ENCODE assay signal across 12 cellular contexts in the genomic region with DNA sequence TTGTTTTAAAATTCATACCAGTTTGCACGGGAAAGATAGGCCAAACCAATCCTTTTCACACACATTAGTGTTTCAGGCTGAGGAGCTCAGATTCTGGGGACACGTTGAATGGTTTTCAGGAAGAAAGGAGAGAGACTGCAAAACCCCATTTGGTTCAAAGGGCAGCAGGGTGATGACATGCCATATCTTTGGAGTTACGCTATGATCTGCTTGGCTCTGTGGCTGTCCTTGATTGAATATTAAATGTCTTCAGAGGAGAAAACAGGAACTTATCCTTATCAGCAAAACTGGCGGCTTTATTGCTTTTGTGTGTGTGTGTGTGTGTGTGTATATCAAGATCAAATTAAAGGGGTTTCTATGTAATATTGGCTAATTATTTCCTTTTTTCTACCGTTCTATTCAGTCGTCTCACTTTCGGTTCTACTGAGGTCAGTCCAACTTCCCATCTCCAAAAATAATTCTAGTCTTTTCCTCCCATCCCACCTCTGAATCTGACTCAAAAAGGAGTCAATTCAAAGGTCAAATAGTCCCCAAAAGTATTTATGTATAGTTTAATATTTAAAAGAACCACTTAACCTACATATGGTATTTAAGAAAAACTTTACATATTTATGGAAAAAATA.
DNase-seq lines count a peak whose midpoint lies in the region; ATAC-seq, FAIRE-seq and TF ChIP-seq lines count a peak whose summit lies in the region.
"Had no signal": no experiment of that assay in that cellular context is flagged by ENCODE, and none has a peak within 500 bp of the region (broad histone marks: within the 10 kb centered on the region; RNA-seq: fewer than 3 reads in every experiment).

No MANE protein-coding gene starts in this region.

- H3K9me3 ChIP-seq in K562 (replicated peaks; ENCODE audit: control insufficient read depth, insufficient read depth, low read depth, low read length) (no peaks in the 10 kb centered on the region), thoracic aorta (no peaks in the 10 kb centered on the region), BE2C (no peaks in the 10 kb centered on the region)
- H3K9me3 ChIP-seq: colonic mucosa had no signal

- ATAC-seq in K562, result peak; percentile 46; the same call in 2 of the 3 replicates
- ATAC-seq in thoracic aorta (ENCODE audit: insufficient number of reproducible peaks, low FRiP score, low read depth), result peak; percentile 50

- in situ Hi-C loops in K562 (cut with MboI), result no loop called here

- H3K4me1 Mint-ChIP-seq in IgD-negative memory B cell, result peaks cover 46 to 64% (median 56%) of the 10 kb centered on the region in 3 donors

- H4K20me1 ChIP-seq in K562 (replicated peaks; ENCODE audit: control insufficient read depth, insufficient read depth, low read length), result no peaks in the 10 kb centered on the region

- no peak overlapping the region for H2AFZ ChIP-seq in K562 (ENCODE audit: low read depth, low read length)

- H3K27ac ChIP-seq in K562 (ENCODE audit: extremely low read depth, low read depth, low read length) (no peak overlapping the region), thoracic aorta (peak overlapping the region; percentile 10 to 62)
- H3K27ac ChIP-seq: colonic mucosa had no signal

- no peaks in the 10 kb centered on the region for H3K79me2 ChIP-seq in K562 (ENCODE audit: control insufficient read depth, insufficient read depth, low read length)

- 0 out of 3 replicates have a peak, but pooled peaks cover 4% of the 10 kb centered on the region for H3K36me3 ChIP-seq in K562 (ENCODE audit: control insufficient read depth, insufficient read depth, low read length)
- peaks cover 7% of the 10 kb centered on the region for H3K36me3 ChIP-seq in thoracic aorta
- H3K36me3 ChIP-seq in BE2C, result peaks cover 84% of the 10 kb centered on the region
- H3K36me3 ChIP-seq: colonic mucosa had no signal

- no TSS peak for BruUV-seq in K562 (replicated peaks; lab: Mats Ljungman, UMichigan)

- CTCF ChIA-PET in K562 (lab: Yijun Ruan, JAX; ENCODE audit: low intra/inter-chr PET ratio) (no interaction called here), HEK293T (lab: Yijun Ruan, JAX) (interaction anchor here (0.6 kb wide), 1 partner anchor 12 kb away, joined by 3 read pairs; no protein-coding TSS in a partner anchor)

- FAIRE-seq in K562 (lab: Jason Lieb, UNC), result no peak
- FAIRE-seq: islet of Langerhans had no signal

- H3K4me1 ChIP-seq in K562 (replicated peaks in 1 of 2; ENCODE audit: control insufficient read depth in 2 of 2, insufficient read depth in 2 of 2, low read length in 2 of 2), result peaks cover 4 to 14% of the 10 kb centered on the region in 2 experiments; a peak in 3 of 5 replicates
- H3K4me1 ChIP-seq in thoracic aorta (ENCODE audit: control insufficient read depth in 1 of 2, low read depth in 2 of 2), result peaks cover 11 to 46% of the 10 kb centered on the region in 2 donors
- H3K4me1 ChIP-seq in BE2C, result no peaks in the 10 kb centered on the region
- H3K4me1 ChIP-seq: colonic mucosa had no signal

- intact Hi-C loops in K562 (cut with micrococcal nuclease), result no loop called here

- H3K4me3 ChIP-seq in K562, result no peak overlapping the region
- H3K4me3 ChIP-seq in thoracic aorta, result peak overlapping the region; percentile 31
- no peak overlapping the region for H3K4me3 ChIP-seq in BE2C (ENCODE audit: low read depth, low read length)
- H3K4me3 ChIP-seq: colonic mucosa had no signal

- H3K36me3 Mint-ChIP-seq in IgD-negative memory B cell, result peaks cover 19% of the 10 kb centered on the region

- H3K27me3 ChIP-seq in K562 (ENCODE audit: control insufficient read depth in 2 of 2, insufficient read depth in 2 of 2, low read length in 2 of 2) (no peaks in the 10 kb centered on the region), thoracic aorta (replicated peaks; ENCODE audit: insufficient read depth) (no peaks in the 10 kb centered on the region), BE2C (no peaks in the 10 kb centered on the region)
- H3K27me3 ChIP-seq: colonic mucosa had no signal

- H3K27me3 Mint-ChIP-seq in IgD-negative memory B cell, result no peaks in the 10 kb centered on the region

- peaks cover 0 to 4% (median 0%) of the 10 kb centered on the region in 3 donors for H3K9me3 Mint-ChIP-seq in IgD-negative memory B cell

- POLR2A ChIA-PET in K562 (lab: Yijun Ruan, JAX) (no interaction called here), HEK293T (lab: Yijun Ruan, JAX) (no interaction called here)

- DNase-seq in K562 (ENCODE audit: extremely low read depth in 1 of 4, low spot score in 3 of 4) (no peak), left kidney (ENCODE audit: low read depth, low spot score) (peak; percentile 52), thoracic aorta (ENCODE audit: low spot score) (no peak), BE2C (no peak), HEK293T (ENCODE audit: extremely low spot score) (no peak), NCI-H1930 (lab: John Stamatoyannopoulos, UW) (no peak)
- no peak for DNase-seq in NK-92 treated with Interleukin-12 subunit alpha and Interleukin-12 subunit beta, amount 100 ng/mL, for 24 hours (lab: John Stamatoyannopoulos, UW)
- DNase-seq: activated CD4-positive, CD25-positive, alpha-beta regulatory T cell; NCI-H1048 had no signal

- TF ChIP-seq EP300 in K562 (IDR thresholded peaks at IDR 0.05; ENCODE audit: low read length), result no peak

- 44% methylated on average over 7 of the region's 7 CpGs for WGBS in K562 (ENCODE audit: insufficient coverage, low coverage, missing lambda C conversion rate)

- no peak overlapping the region for H3K4me2 ChIP-seq in K562 (ENCODE audit: insufficient read depth, low read length)

- TF ChIP-seq POLR2A in K562 (conservative IDR thresholded peaks at IDR 0.05), result no peak

- H3K9ac ChIP-seq in K562 (ENCODE audit: insufficient read depth in 1 of 2, low read depth in 2 of 2, low read length in 2 of 2), result no peak overlapping the region

- H3K27ac Mint-ChIP-seq in IgD-negative memory B cell, result peak overlapping the region in 2 of 3 donors; percentile 28 to 98

- H3K9me1 ChIP-seq in K562 (ENCODE audit: control insufficient read depth, insufficient read depth, low read length), result no peaks in the 10 kb centered on the region

- no peak for TF ChIP-seq RAD21 in K562 (CRISPR knock-in tag; conservative IDR thresholded peaks at IDR 0.05 in 1 of 2, IDR thresholded peaks at IDR 0.05 in 1 of 2)

- no peak for TF ChIP-seq CTCF in K562 (IDR thresholded peaks at IDR 0.05 in 2 of 3, conservative IDR thresholded peaks at IDR 0.05 in 1 of 3; ENCODE audit: insufficient read depth in 2 of 3, low read depth in 1 of 3, low read length in 3 of 3)
- no peak for TF ChIP-seq CTCF in thoracic aorta (IDR thresholded peaks at IDR 0.05)
- no peak for TF ChIP-seq CTCF in BE2C (IDR thresholded peaks at IDR 0.05; ENCODE audit: low read depth, low read length)

- H3K4me3 Mint-ChIP-seq in IgD-negative memory B cell, result peak overlapping the region; percentile 17 to 85 (median 56)

TF ChIP-seq in K562, 482 proteins besides CTCF, POLR2A, EP300 and RAD21 (continues in another document):
- TF ChIP-seq DPF2 (IDR thresholded peaks at IDR 0.05) (0 out of 2 replicates have a peak, but pooled peaks have one; percentile 39), FOXM1 (IDR thresholded peaks at IDR 0.05; ENCODE audit: low read depth) (no peak), FOXM1 (CRISPR knock-in tag; IDR thresholded peaks at IDR 0.05; ENCODE audit: low read depth) (no peak), ZC3H8 (IDR thresholded peaks at IDR 0.05) (no peak), MAFG (tag; conservative IDR thresholded peaks at IDR 0.05) (0 out of 2 replicates have a peak, but pooled peaks have one; percentile 22), ZNF316 (IDR thresholded peaks at IDR 0.05) (peak; percentile 44; the same call in 1 of the 2 replicates), ARID1B (IDR thresholded peaks at IDR 0.05) (peak; percentile 57), RBFOX2 (IDR thresholded peaks at IDR 0.05; ENCODE audit: low read depth, low read length) (no peak)
- TF ChIP-seq, protein P1, sequence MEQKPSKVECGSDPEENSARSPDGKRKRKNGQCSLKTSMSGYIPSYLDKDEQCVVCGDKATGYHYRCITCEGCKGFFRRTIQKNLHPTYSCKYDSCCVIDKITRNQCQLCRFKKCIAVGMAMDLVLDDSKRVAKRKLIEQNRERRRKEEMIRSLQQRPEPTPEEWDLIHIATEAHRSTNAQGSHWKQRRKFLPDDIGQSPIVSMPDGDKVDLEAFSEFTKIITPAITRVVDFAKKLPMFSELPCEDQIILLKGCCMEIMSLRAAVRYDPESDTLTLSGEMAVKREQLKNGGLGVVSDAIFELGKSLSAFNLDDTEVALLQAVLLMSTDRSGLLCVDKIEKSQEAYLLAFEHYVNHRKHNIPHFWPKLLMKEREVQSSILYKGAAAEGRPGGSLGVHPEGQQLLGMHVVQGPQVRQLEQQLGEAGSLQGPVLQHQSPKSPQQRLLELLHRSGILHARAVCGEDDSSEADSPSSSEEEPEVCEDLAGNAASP (IDR thresholded peaks at IDR 0.05), result no peak

TF ChIP-seq in HEK293T, 16 proteins besides CTCF, POLR2A, EP300 and RAD21:
- TF ChIP-seq HDGF (IDR thresholded peaks at IDR 0.05; ENCODE audit: borderline replicate concordance) (no peak), SUZ12 (IDR thresholded peaks at IDR 0.05) (no peak), FOXM1 (IDR thresholded peaks at IDR 0.05; ENCODE audit: borderline replicate concordance) (no peak), BHLHE40 (IDR thresholded peaks at IDR 0.05; ENCODE audit: borderline replicate concordance) (no peak), CTBP1 (IDR thresholded peaks at IDR 0.05; ENCODE audit: borderline replicate concordance) (no peak), LEF1 (IDR thresholded peaks at IDR 0.05; ENCODE audit: borderline replicate concordance) (no peak), FOXK2 (IDR thresholded peaks at IDR 0.05) (no peak)
